Comparison of ENCODE assay signal across 27 cellular contexts in the genomic region with DNA sequence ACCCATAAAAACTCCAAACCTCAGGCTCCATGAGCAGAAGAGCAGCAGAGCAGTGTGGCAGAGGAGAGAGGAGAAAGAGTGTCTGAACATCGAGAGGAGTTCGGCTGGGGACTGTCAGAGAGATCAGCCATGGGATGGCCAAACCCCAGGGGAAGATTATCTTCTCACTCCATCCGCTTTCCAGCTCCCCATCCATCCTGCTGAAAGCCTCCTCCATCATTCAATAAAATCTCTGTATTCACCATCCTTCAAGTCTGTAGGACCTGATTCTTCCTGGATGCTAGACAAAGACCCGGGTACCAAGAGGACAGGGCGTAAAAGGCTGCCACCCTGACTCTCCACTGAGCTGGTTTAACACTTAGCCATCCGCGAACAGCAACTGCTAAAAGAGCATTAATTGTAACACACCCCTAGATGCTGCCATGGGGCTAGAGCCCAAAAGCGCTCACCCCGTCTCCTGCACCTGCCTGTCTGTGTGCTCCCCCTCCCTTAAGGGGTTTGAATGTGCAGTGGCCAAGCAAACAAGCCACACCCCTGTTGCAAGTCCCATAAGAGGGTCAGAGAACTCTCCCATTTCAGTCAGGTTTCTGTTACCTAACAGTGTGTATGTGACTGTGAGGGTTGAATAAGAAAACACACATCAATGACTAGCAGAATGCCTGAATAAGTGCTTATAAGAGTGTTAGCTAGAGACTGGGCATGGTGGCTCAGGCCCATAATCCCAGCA. TPM values are rescaled to one million over a fixed set of nuclear protein-coding genes. Genes with fewer than 3 reads are reported as not detected.
DNase-seq lines count a peak whose midpoint lies in the region; ATAC-seq, FAIRE-seq and TF ChIP-seq lines count a peak whose summit lies in the region.
"Had no signal": no experiment of that assay in that cellular context is flagged by ENCODE, and none has a peak within 500 bp of the region (broad histone marks: within the 10 kb centered on the region; RNA-seq: fewer than 3 reads in every experiment).

No MANE protein-coding gene starts in this region.

- no peaks in the 10 kb centered on the region for H3K9me1 ChIP-seq in K562 (ENCODE audit: control insufficient read depth, insufficient read depth, low read length)

- WGBS in K562 (ENCODE audit: insufficient coverage, low coverage, missing lambda C conversion rate): 4% methylated on average over 9 of the region's 9 CpGs
- 58 to 85% methylated on average over 8 to 9 of the region's 9 CpGs for WGBS in upper lobe of left lung, 2 donors

- H3K9ac ChIP-seq in K562 (ENCODE audit: insufficient read depth in 1 of 2, low read depth in 2 of 2, low read length in 2 of 2): no peak overlapping the region
- H3K9ac ChIP-seq: BLaER1 treated with 17β-estradiol and CSF1 and Interleukin-3, amounts not matched to agents 10 nM and 100 nM had no signal

- POLR2A ChIA-PET in K562 (lab: Yijun Ruan, JAX): interaction anchor here (0.6 to 3.9 kb wide), 2 partner anchors 15 to 97 kb away, joined by 3 to 24 read pairs; partner anchors contain the start of gene SELENOP

- H2AFZ ChIP-seq in K562 (ENCODE audit: low read depth, low read length): no peak overlapping the region

- H3K79me2 ChIP-seq in K562 (ENCODE audit: control insufficient read depth, insufficient read depth, low read length): no peaks in the 10 kb centered on the region

- H3K9me3 ChIP-seq in K562 (replicated peaks; ENCODE audit: control insufficient read depth, insufficient read depth, low read depth, low read length) (no peaks in the 10 kb centered on the region), lower lobe of right lung (no peaks in the 10 kb centered on the region), upper lobe of left lung (no peaks in the 10 kb centered on the region)
- H3K9me3 ChIP-seq: BLaER1 treated with 17β-estradiol and CSF1 and Interleukin-3, amounts not matched to agents 10 nM and 100 nM; Peyer's patch had no signal

- no peak for TF ChIP-seq RAD21 in K562 (CRISPR knock-in tag; conservative IDR thresholded peaks at IDR 0.05 in 1 of 2, IDR thresholded peaks at IDR 0.05 in 1 of 2)

- in situ Hi-C loops in K562 (cut with MboI): no loop called here

- H3K36me3 ChIP-seq in K562 (ENCODE audit: control insufficient read depth, insufficient read depth, low read length) (no peaks in the 10 kb centered on the region), lower lobe of right lung (no peaks in the 10 kb centered on the region), upper lobe of left lung (no peaks in the 10 kb centered on the region)
- H3K36me3 ChIP-seq: BLaER1 treated with 17β-estradiol and CSF1 and Interleukin-3, amounts not matched to agents 10 nM and 100 nM; Peyer's patch had no signal

- H3K4me1 ChIP-seq in K562 (replicated peaks in 1 of 2; ENCODE audit: control insufficient read depth in 2 of 2, insufficient read depth in 2 of 2, low read length in 2 of 2) (no peaks in the 10 kb centered on the region; a peak in 1 of 5 replicates), lower lobe of right lung (peaks cover 9% of the 10 kb centered on the region), upper lobe of left lung (peaks cover 0 to 2% (median 0%) of the 10 kb centered on the region in 4 donors)
- H3K4me1 ChIP-seq: Peyer's patch had no signal

- TF ChIP-seq POLR2A in K562 (conservative IDR thresholded peaks at IDR 0.05) (no peak), upper lobe of left lung (IDR thresholded peaks at IDR 0.05) (peak in 1 of 4 donors; percentile 11)

- H4K20me1 ChIP-seq in K562 (replicated peaks; ENCODE audit: control insufficient read depth, insufficient read depth, low read length): no peaks in the 10 kb centered on the region
- H4K20me1 ChIP-seq: BLaER1 treated with 17β-estradiol and CSF1 and Interleukin-3, amounts not matched to agents 10 nM and 100 nM had no signal

- CTCF ChIA-PET in K562 (lab: Yijun Ruan, JAX; ENCODE audit: low intra/inter-chr PET ratio): no interaction called here

- ATAC-seq in K562 (peak; percentile 31; the same call in 2 of the 3 replicates), lower lobe of right lung (peak; percentile 87 to 91), upper lobe of left lung (ENCODE audit: low FRiP score in 2 of 2) (peak; percentile 28 to 77)
- ATAC-seq: GM12878 had no signal

- H3K27ac ChIP-seq in K562 (ENCODE audit: extremely low read depth, low read depth, low read length) (no peak overlapping the region), lower lobe of right lung (no peak overlapping the region), upper lobe of left lung (peak overlapping the region in 1 of 4 donors; percentile 18)
- H3K27ac ChIP-seq: BLaER1 treated with 17β-estradiol and CSF1 and Interleukin-3, amounts not matched to agents 10 nM and 100 nM; HL-60 had no signal

- no peak for FAIRE-seq in K562 (lab: Jason Lieb, UNC)
- FAIRE-seq: GM12878, H1 had no signal

- no peak overlapping the region for H3K4me3 ChIP-seq in K562
- H3K4me3 ChIP-seq in lower lobe of right lung: no peak overlapping the region
- no peak overlapping the region for H3K4me3 ChIP-seq in upper lobe of left lung
- H3K4me3 ChIP-seq: BLaER1 treated with 17β-estradiol and CSF1 and Interleukin-3, amounts not matched to agents 10 nM and 100 nM; GM12878; Peyer's patch had no signal

- no TSS peak for BruUV-seq in K562 (replicated peaks; lab: Mats Ljungman, UMichigan)

- no peak for TF ChIP-seq EP300 in K562 (IDR thresholded peaks at IDR 0.05; ENCODE audit: low read length)
- TF ChIP-seq EP300 in upper lobe of left lung (IDR thresholded peaks at IDR 0.05): no peak

- no peaks in the 10 kb centered on the region for H3K27me3 ChIP-seq in K562 (ENCODE audit: control insufficient read depth in 2 of 2, insufficient read depth in 2 of 2, low read length in 2 of 2)
- H3K27me3 ChIP-seq in lower lobe of right lung (ENCODE audit: low read depth): no peaks in the 10 kb centered on the region
- H3K27me3 ChIP-seq in upper lobe of left lung: no peaks in the 10 kb centered on the region
- H3K27me3 ChIP-seq: BLaER1 treated with 17β-estradiol and CSF1 and Interleukin-3, amounts not matched to agents 10 nM and 100 nM; Peyer's patch had no signal

- DNase-seq in DMS153 treated with DMSO at 0.1 percent for 48 hours (lab: John Stamatoyannopoulos, UW; ENCODE audit: unreplicated experiment) (peak; percentile 24), K562 (ENCODE audit: extremely low read depth in 1 of 4, low spot score in 3 of 4) (no peak), lower lobe of right lung (no peak), upper lobe of left lung (peak in 1 of 2 donors; percentile 44), NCI-H2171 (lab: John Stamatoyannopoulos, UW) (no peak), NOMO-1 treated with DMSO at 0.1 percent for 48 hours (lab: John Stamatoyannopoulos, UW; ENCODE audit: unreplicated experiment) (no peak)
- DNase-seq in stimulated activated CD4-positive, alpha-beta T cell treated with anti-CD3 and anti-CD28 coated beads, Interleukin-4, amount 100 ng/mL, for 24 hours: no peak
- DNase-seq: AML-193; CD4-positive, alpha-beta T cell; COR-L47; DMS79; EL; GDM1; HCEC 1CT; Karpas-422; NCI-H1092 treated with DMSO at 0.1 percent for 48 hours; NCI-H1436; NCI-H2107; NCI-H446; NCI-H526; Peyer's patch; SHP77 treated with DMSO at 0.1 percent for 48 hours had no signal

- no peak overlapping the region for H3K4me2 ChIP-seq in K562 (ENCODE audit: insufficient read depth, low read length)
- H3K4me2 ChIP-seq: BLaER1 treated with 17β-estradiol and CSF1 and Interleukin-3, amounts not matched to agents 10 nM and 100 nM had no signal

- no peak for TF ChIP-seq CTCF in K562 (IDR thresholded peaks at IDR 0.05 in 2 of 3, conservative IDR thresholded peaks at IDR 0.05 in 1 of 3; ENCODE audit: insufficient read depth in 2 of 3, low read depth in 1 of 3, low read length in 3 of 3)
- TF ChIP-seq CTCF in lower lobe of right lung (IDR thresholded peaks at IDR 0.05): no peak
- TF ChIP-seq CTCF in upper lobe of left lung (IDR thresholded peaks at IDR 0.05): no peak

- intact Hi-C loops in K562 (cut with micrococcal nuclease): no loop called here
- intact Hi-C loops in lower lobe of right lung (cut with DNase I): no loop called here

TF ChIP-seq in K562, 482 proteins besides CTCF, POLR2A, EP300 and RAD21 (continues in another document):
- TF ChIP-seq LEF1 (IDR thresholded peaks at IDR 0.05) (no peak), CEBPG (CRISPR knock-in tag; IDR thresholded peaks at IDR 0.05) (no peak), CEBPG (tag; conservative IDR thresholded peaks at IDR 0.05 in 1 of 2, IDR thresholded peaks at IDR 0.05 in 1 of 2) (no peak), SREBF1 (IDR thresholded peaks at IDR 0.05; ENCODE audit: borderline replicate concordance, low read depth, low read length) (no peak), TRIM28 (IDR thresholded peaks at IDR 0.05) (no peak)

RNA-seq across cellular contexts. Expression of gene SELENOP, which starts 13.9 kb away (rescaled TPM):
- total RNA-seq in K562 (2011; cell fraction: chromatin; rRNA removed; ENCODE audit: low replicate concordance): 2.3 and 8.7 TPM in 2 replicates
- 0.67 and 3.2 TPM in 2 replicates for total RNA-seq in K562 (2011; cell fraction: nucleolus; rRNA removed)
- 4.3 and 4.7 TPM in 2 replicates for total RNA-seq in K562 (2011; cell fraction: nucleoplasm; rRNA removed)
- total RNA-seq in K562 (2014; rRNA removed) (3.3 and 5.6 TPM in 2 replicates), K562 (2014; rRNA removed; fragmentation: Illumina TruSeq; extraction: Trizol) (4.2 and 4.5 TPM in 2 replicates), K562 (2015; rRNA removed; fragmentation: Illumina TruSeq; extraction: Trizol) (5.2 and 6.3 TPM in 2 replicates), K562 (2021) (6.0 and 6.2 TPM in 2 replicates), lower lobe of right lung (705 TPM), upper lobe of left lung (100 to 1,000 TPM; 222 to 828 (median 490) TPM)
- polyA plus RNA-seq in K562 (2011; rRNA removed) (3.2 and 4.3 TPM in 2 replicates), K562 (2014; fragmentation: Illumina TruSeq; extraction: Trizol) (4.5 TPM in 2 replicates), K562 (2014; fragmentation: Nextera tagmentation; extraction: Ambion mirVana) (1 to 10 TPM; 4.4 to 5.8 TPM), K562 (2014; rRNA removed) (3.9 and 5.6 TPM in 2 replicates)
- polyA plus RNA-seq in K562 (2011; cell fraction: cytosol; rRNA removed): 2.1 and 2.5 TPM in 2 replicates
- 1.9 and 2.5 TPM in 2 replicates for polyA plus RNA-seq in K562 (2011; cell fraction: nucleus; rRNA removed)
- 5.5 and 10.3 TPM in 2 replicates for polyA plus RNA-seq in K562 (2012)
- polyA minus RNA-seq in K562 (2011; rRNA and poly(A)+ RNA removed): 1.8 and 3.9 TPM in 2 replicates
- 1.2 and 4.0 TPM in 2 replicates for polyA minus RNA-seq in K562 (2011; cell fraction: cytosol; rRNA and poly(A)+ RNA removed)
- polyA minus RNA-seq in K562 (2011; cell fraction: nucleus; rRNA and poly(A)+ RNA removed): 1.5 and 3.6 TPM in 2 replicates
- total RNA-seq: OCI-LY7 had no signal

Comparison
In these comparisons a context has a peak if more than half of its experiments do, and no peak if none do; other contexts are left out.
1. ATAC-seq: peak in every context shown above with its lines; median percentile 89 in lower lobe of right lung; 52 in upper lobe of left lung; 31 in K562.
2. RNA of gene SELENOP, which starts 13.9 kb away (total RNA-seq): 705 TPM in lower lobe of right lung (single experiment) and 222 to 828 TPM in upper lobe of left lung; 0.67 to 8.7 TPM in K562; every median in the first group is over 10 times any median in the second.